In genomic region chr2:234676109-234676858, GRCh38 we compare ENCODE assay signal across 1 cellular context.
TF ChIP-seq lines count a peak whose summit lies in the region.

No MANE protein-coding gene starts in this region.

TF ChIP-seq in HepG2, 621 proteins besides CTCF, POLR2A, EP300 and RAD21 (continued from another document and continues in another):
- TF ChIP-seq ZNF407 (CRISPR knock-in tag; IDR thresholded peaks at IDR 0.05; ENCODE audit: not compliant biosample characterization) (no peak), CERS6 (CRISPR knock-in tag; IDR thresholded peaks at IDR 0.05) (no peak), ZFP36L1 (CRISPR knock-in tag; IDR thresholded peaks at IDR 0.05) (no peak), ZFX (CRISPR knock-in tag; IDR thresholded peaks at IDR 0.05; ENCODE audit: low read depth) (peak; percentile 40; the same call in 1 of the 2 replicates), CHD4 (IDR thresholded peaks at IDR 0.05; ENCODE audit: borderline replicate concordance, low read length) (peak; percentile 84; the same call in 1 of the 2 replicates), THAP9 (CRISPR knock-in tag; IDR thresholded peaks at IDR 0.05; ENCODE audit: borderline replicate concordance) (no peak), ZNF253 (CRISPR knock-in tag; IDR thresholded peaks at IDR 0.05; ENCODE audit: borderline replicate concordance) (no peak), WIZ (CRISPR knock-in tag; IDR thresholded peaks at IDR 0.05) (peak; percentile 40), NFIC (IDR thresholded peaks at IDR 0.05; ENCODE audit: low read length) (peak; percentile 92), RBFOX2 (IDR thresholded peaks at IDR 0.05; ENCODE audit: low read depth, low read length) (peak; percentile 60), IRX3 (CRISPR knock-in tag; IDR thresholded peaks at IDR 0.05; ENCODE audit: borderline replicate concordance, low read depth) (no peak), JDP2 (CRISPR knock-in tag; IDR thresholded peaks at IDR 0.05; ENCODE audit: borderline replicate concordance) (no peak), FOXM1 (CRISPR knock-in tag; IDR thresholded peaks at IDR 0.05) (no peak), MED1 (CRISPR knock-in tag; IDR thresholded peaks at IDR 0.05) (peak; percentile 96), ZNF337 (CRISPR knock-in tag; IDR thresholded peaks at IDR 0.05; ENCODE audit: borderline replicate concordance, low read depth) (no peak), REL (CRISPR knock-in tag; conservative IDR thresholded peaks at IDR 0.05) (no peak), ZNF224 (CRISPR knock-in tag; IDR thresholded peaks at IDR 0.05) (no peak)
- TF ChIP-seq, protein P1, sequence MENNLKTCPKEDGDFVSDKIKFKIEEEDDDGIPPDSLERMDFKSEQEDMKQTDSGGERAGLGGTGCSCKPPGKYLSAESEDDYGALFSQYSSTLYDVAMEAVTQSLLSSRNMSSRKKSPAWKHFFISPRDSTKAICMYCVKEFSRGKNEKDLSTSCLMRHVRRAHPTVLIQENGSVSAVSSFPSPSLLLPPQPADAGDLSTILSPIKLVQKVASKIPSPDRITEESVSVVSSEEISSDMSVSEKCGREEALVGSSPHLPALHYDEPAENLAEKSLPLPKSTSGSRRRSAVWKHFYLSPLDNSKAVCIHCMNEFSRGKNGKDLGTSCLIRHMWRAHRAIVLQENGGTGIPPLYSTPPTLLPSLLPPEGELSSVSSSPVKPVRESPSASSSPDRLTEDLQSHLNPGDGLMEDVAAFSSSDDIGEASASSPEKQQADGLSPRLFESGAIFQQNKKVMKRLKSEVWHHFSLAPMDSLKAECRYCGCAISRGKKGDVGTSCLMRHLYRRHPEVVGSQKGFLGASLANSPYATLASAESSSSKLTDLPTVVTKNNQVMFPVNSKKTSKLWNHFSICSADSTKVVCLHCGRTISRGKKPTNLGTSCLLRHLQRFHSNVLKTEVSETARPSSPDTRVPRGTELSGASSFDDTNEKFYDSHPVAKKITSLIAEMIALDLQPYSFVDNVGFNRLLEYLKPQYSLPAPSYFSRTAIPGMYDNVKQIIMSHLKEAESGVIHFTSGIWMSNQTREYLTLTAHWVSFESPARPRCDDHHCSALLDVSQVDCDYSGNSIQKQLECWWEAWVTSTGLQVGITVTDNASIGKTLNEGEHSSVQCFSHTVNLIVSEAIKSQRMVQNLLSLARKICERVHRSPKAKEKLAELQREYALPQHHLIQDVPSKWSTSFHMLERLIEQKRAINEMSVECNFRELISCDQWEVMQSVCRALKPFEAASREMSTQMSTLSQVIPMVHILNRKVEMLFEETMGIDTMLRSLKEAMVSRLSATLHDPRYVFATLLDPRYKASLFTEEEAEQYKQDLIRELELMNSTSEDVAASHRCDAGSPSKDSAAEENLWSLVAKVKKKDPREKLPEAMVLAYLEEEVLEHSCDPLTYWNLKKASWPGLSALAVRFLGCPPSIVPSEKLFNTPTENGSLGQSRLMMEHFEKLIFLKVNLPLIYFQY (CRISPR knock-in tag; IDR thresholded peaks at IDR 0.05; ENCODE audit: borderline replicate concordance), result no peak
- TF ChIP-seq, protein P2, sequence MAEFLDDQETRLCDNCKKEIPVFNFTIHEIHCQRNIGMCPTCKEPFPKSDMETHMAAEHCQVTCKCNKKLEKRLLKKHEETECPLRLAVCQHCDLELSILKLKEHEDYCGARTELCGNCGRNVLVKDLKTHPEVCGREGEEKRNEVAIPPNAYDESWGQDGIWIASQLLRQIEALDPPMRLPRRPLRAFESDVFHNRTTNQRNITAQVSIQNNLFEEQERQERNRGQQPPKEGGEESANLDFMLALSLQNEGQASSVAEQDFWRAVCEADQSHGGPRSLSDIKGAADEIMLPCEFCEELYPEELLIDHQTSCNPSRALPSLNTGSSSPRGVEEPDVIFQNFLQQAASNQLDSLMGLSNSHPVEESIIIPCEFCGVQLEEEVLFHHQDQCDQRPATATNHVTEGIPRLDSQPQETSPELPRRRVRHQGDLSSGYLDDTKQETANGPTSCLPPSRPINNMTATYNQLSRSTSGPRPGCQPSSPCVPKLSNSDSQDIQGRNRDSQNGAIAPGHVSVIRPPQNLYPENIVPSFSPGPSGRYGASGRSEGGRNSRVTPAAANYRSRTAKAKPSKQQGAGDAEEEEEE (CRISPR knock-in tag; IDR thresholded peaks at IDR 0.05; ENCODE audit: borderline replicate concordance), result no peak
- TF ChIP-seq, protein P3, sequence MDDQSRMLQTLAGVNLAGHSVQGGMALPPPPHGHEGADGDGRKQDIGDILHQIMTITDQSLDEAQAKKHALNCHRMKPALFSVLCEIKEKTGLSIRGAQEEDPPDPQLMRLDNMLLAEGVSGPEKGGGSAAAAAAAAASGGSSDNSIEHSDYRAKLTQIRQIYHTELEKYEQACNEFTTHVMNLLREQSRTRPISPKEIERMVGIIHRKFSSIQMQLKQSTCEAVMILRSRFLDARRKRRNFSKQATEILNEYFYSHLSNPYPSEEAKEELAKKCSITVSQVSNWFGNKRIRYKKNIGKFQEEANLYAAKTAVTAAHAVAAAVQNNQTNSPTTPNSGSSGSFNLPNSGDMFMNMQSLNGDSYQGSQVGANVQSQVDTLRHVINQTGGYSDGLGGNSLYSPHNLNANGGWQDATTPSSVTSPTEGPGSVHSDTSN (CRISPR knock-in tag; IDR thresholded peaks at IDR 0.05; ENCODE audit: borderline replicate concordance), result no peak
- TF ChIP-seq, protein P4, sequence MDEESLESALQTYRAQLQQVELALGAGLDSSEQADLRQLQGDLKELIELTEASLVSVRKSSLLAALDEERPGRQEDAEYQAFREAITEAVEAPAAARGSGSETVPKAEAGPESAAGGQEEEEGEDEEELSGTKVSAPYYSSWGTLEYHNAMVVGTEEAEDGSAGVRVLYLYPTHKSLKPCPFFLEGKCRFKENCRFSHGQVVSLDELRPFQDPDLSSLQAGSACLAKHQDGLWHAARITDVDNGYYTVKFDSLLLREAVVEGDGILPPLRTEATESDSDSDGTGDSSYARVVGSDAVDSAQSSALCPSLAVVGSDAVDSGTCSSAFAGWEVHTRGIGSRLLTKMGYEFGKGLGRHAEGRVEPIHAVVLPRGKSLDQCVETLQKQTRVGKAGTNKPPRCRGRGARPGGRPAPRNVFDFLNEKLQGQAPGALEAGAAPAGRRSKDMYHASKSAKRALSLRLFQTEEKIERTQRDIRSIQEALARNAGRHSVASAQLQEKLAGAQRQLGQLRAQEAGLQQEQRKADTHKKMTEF (CRISPR knock-in tag; IDR thresholded peaks at IDR 0.05), result peak; percentile 59
- TF ChIP-seq, protein P5, sequence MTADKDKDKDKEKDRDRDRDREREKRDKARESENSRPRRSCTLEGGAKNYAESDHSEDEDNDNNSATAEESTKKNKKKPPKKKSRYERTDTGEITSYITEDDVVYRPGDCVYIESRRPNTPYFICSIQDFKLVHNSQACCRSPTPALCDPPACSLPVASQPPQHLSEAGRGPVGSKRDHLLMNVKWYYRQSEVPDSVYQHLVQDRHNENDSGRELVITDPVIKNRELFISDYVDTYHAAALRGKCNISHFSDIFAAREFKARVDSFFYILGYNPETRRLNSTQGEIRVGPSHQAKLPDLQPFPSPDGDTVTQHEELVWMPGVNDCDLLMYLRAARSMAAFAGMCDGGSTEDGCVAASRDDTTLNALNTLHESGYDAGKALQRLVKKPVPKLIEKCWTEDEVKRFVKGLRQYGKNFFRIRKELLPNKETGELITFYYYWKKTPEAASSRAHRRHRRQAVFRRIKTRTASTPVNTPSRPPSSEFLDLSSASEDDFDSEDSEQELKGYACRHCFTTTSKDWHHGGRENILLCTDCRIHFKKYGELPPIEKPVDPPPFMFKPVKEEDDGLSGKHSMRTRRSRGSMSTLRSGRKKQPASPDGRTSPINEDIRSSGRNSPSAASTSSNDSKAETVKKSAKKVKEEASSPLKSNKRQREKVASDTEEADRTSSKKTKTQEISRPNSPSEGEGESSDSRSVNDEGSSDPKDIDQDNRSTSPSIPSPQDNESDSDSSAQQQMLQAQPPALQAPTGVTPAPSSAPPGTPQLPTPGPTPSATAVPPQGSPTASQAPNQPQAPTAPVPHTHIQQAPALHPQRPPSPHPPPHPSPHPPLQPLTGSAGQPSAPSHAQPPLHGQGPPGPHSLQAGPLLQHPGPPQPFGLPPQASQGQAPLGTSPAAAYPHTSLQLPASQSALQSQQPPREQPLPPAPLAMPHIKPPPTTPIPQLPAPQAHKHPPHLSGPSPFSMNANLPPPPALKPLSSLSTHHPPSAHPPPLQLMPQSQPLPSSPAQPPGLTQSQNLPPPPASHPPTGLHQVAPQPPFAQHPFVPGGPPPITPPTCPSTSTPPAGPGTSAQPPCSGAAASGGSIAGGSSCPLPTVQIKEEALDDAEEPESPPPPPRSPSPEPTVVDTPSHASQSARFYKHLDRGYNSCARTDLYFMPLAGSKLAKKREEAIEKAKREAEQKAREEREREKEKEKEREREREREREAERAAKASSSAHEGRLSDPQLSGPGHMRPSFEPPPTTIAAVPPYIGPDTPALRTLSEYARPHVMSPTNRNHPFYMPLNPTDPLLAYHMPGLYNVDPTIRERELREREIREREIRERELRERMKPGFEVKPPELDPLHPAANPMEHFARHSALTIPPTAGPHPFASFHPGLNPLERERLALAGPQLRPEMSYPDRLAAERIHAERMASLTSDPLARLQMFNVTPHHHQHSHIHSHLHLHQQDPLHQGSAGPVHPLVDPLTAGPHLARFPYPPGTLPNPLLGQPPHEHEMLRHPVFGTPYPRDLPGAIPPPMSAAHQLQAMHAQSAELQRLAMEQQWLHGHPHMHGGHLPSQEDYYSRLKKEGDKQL (CRISPR knock-in tag; IDR thresholded peaks at IDR 0.05; ENCODE audit: low read depth), result peak; percentile 81; the same call in 1 of the 2 replicates
